Comparison of ENCODE assay signal across 19 cellular contexts in the genomic region with DNA sequence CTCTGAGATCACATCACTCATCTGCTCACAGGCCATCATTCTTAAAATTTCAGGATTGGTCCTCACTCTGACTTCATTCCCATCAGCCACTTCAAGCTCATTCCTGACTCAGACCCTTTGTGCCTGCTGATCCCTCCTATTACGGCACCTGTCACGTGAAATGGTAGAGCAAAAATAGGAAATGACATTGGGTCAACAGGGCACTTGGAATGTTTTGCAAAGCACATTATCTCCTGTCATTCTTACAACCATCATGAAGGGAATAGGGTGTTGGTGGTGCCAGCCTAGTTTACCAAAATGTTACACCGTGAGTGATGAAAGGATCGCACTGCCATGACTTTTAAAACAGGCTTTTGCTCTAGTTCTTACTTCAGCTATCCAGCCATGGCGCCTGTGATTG.
A peak's percentile ranks its signal among the peaks of the same experiment; 100 is the strongest.
DNase-seq lines count a peak whose midpoint lies in the region; ATAC-seq, FAIRE-seq and TF ChIP-seq lines count a peak whose summit lies in the region.
"Had no signal": no experiment of that assay in that cellular context is flagged by ENCODE, and none has a peak within 500 bp of the region (broad histone marks: within the 10 kb centered on the region; RNA-seq: fewer than 3 reads in every experiment).

No MANE protein-coding gene starts in this region.

- H4K20me1 ChIP-seq in K562 (replicated peaks; ENCODE audit: control insufficient read depth, insufficient read depth, low read length) = no peaks in the 10 kb centered on the region

- H3K79me2 ChIP-seq in K562 (ENCODE audit: control insufficient read depth, insufficient read depth, low read length) = no peaks in the 10 kb centered on the region

- peak overlapping the region; percentile 28 for H3K27ac Mint-ChIP-seq in stimulated activated naive CD8-positive, alpha-beta T cell treated with anti-CD3 and anti-CD28 coated beads, Interleukin-15, Interleukin-2, amounts not matched to agents 100 ng/mL and 50 ng/mL, for 24 hours
- H3K27ac Mint-ChIP-seq: B cell; dendritic cell treated with granulocyte-macrophage colony-stimulating factor and Interleukin-4, amounts not matched to agents 40 ng/mL and 50 ng/mL, for 4 days; T-helper 1 cell treated with Interleukin-12 subunit alpha and Interleukin-12 subunit beta and Interleukin-4 antibody, amounts not matched to agents 30 μg/mL and 1 μg/mL, for 36 hours had no signal

- no peak overlapping the region for H3K4me3 Mint-ChIP-seq in stimulated activated naive CD8-positive, alpha-beta T cell treated with anti-CD3 and anti-CD28 coated beads, Interleukin-15, Interleukin-2, amounts not matched to agents 100 ng/mL and 50 ng/mL, for 24 hours
- H3K4me3 Mint-ChIP-seq: B cell; dendritic cell treated with granulocyte-macrophage colony-stimulating factor and Interleukin-4, amounts not matched to agents 40 ng/mL and 50 ng/mL, for 4 days; T-helper 1 cell treated with Interleukin-12 subunit alpha and Interleukin-12 subunit beta and Interleukin-4 antibody, amounts not matched to agents 30 μg/mL and 1 μg/mL, for 36 hours had no signal

- no peak for DNase-seq in stimulated activated naive CD8-positive, alpha-beta T cell treated with anti-CD3 and anti-CD28 coated beads, Interleukin-15, Interleukin-2, amounts not matched to agents 100 U/mL and 50 U/mL, for 24 hours
- DNase-seq in K562 (ENCODE audit: extremely low read depth in 1 of 4, low spot score in 3 of 4) = no peak
- DNase-seq: activated effector memory CD4-positive, alpha-beta T cell treated with anti-CD3 and anti-CD28 coated beads, Interleukin-2, amount 50 U/mL, for 16 hours; body of pancreas; GDM1; NCI-H510A treated with DMSO at 0.1 percent for 48 hours; pancreas; SHP77; stimulated activated CD4-positive, alpha-beta T cell treated with anti-CD3 and anti-CD28 coated beads, Interleukin-2, amount 100 ng/mL, for 24 hours had no signal

- no peak for TF ChIP-seq EP300 in K562 (IDR thresholded peaks at IDR 0.05; ENCODE audit: low read length)

- 95% methylated on average over 5 of the region's 5 CpGs for WGBS in K562 (ENCODE audit: insufficient coverage, low coverage, missing lambda C conversion rate)

- H3K4me2 ChIP-seq in K562 (ENCODE audit: insufficient read depth, low read length) = no peak overlapping the region
- H3K4me2 ChIP-seq: KMS-11 had no signal

- no TSS peak for BruUV-seq in K562 (replicated peaks; lab: Mats Ljungman, UMichigan)

- H3K27me3 ChIP-seq in K562 (ENCODE audit: control insufficient read depth in 2 of 2, insufficient read depth in 2 of 2, low read length in 2 of 2) (no peaks in the 10 kb centered on the region), layer of hippocampus (ENCODE audit: control insufficient read depth, insufficient read depth, low read length) (no peaks in the 10 kb centered on the region)
- H3K27me3 ChIP-seq: body of pancreas, pancreas, vagina had no signal

- in situ Hi-C loops in K562 (cut with MboI) = no loop called here

- FAIRE-seq in K562 (lab: Jason Lieb, UNC) = no peak
- FAIRE-seq: pancreas had no signal

- H3K27me3 Mint-ChIP-seq in stimulated activated naive CD8-positive, alpha-beta T cell treated with anti-CD3 and anti-CD28 coated beads, Interleukin-15, Interleukin-2, amounts not matched to agents 100 ng/mL and 50 ng/mL, for 24 hours = no peaks in the 10 kb centered on the region
- H3K27me3 Mint-ChIP-seq: B cell; dendritic cell treated with granulocyte-macrophage colony-stimulating factor and Interleukin-4, amounts not matched to agents 40 ng/mL and 50 ng/mL, for 4 days had no signal

- TF ChIP-seq RAD21 in K562 (CRISPR knock-in tag; conservative IDR thresholded peaks at IDR 0.05 in 1 of 2, IDR thresholded peaks at IDR 0.05 in 1 of 2) = no peak

- no peaks in the 10 kb centered on the region for H3K4me1 ChIP-seq in K562 (replicated peaks in 1 of 2; ENCODE audit: control insufficient read depth in 2 of 2, insufficient read depth in 2 of 2, low read length in 2 of 2)
- H3K4me1 ChIP-seq: vagina had no signal

- POLR2A ChIA-PET in K562 (lab: Yijun Ruan, JAX) = interaction anchor here (1.1 to 2.3 kb wide), 5 partner anchors 10 to 61 kb away, joined by 3 to 10 read pairs (median 3); a partner anchor contains a TSS

- no peak overlapping the region for H2AFZ ChIP-seq in K562 (ENCODE audit: low read depth, low read length)

- no peak overlapping the region for H3K27ac ChIP-seq in K562 (ENCODE audit: extremely low read depth, low read depth, low read length)
- peak overlapping the region; percentile 72 for H3K27ac ChIP-seq in layer of hippocampus (ENCODE audit: low read depth, low read length)
- H3K27ac ChIP-seq: body of pancreas, KMS-11, pancreas, vagina had no signal

- TF ChIP-seq POLR2A in K562 (conservative IDR thresholded peaks at IDR 0.05) = no peak; the same call in 1 of the 2 replicates

- H3K4me3 ChIP-seq in K562 = no peak overlapping the region
- H3K4me3 ChIP-seq: body of pancreas, pancreas, vagina had no signal

- CTCF ChIA-PET in K562 (lab: Yijun Ruan, JAX; ENCODE audit: low intra/inter-chr PET ratio) = no interaction called here

- peaks cover 85% of the 10 kb centered on the region for H3K36me3 Mint-ChIP-seq in stimulated activated naive CD8-positive, alpha-beta T cell treated with anti-CD3 and anti-CD28 coated beads, Interleukin-15, Interleukin-2, amounts not matched to agents 100 ng/mL and 50 ng/mL, for 24 hours (ENCODE audit: low read depth)

- peaks cover 7% of the 10 kb centered on the region for H3K4me1 Mint-ChIP-seq in stimulated activated naive CD8-positive, alpha-beta T cell treated with anti-CD3 and anti-CD28 coated beads, Interleukin-15, Interleukin-2, amounts not matched to agents 100 ng/mL and 50 ng/mL, for 24 hours (ENCODE audit: low read depth)
- H3K4me1 Mint-ChIP-seq: B cell had no signal

- no peaks in the 10 kb centered on the region for H3K9me3 Mint-ChIP-seq in stimulated activated naive CD8-positive, alpha-beta T cell treated with anti-CD3 and anti-CD28 coated beads, Interleukin-15, Interleukin-2, amounts not matched to agents 100 ng/mL and 50 ng/mL, for 24 hours
- H3K9me3 Mint-ChIP-seq: dendritic cell treated with granulocyte-macrophage colony-stimulating factor and Interleukin-4, amounts not matched to agents 40 ng/mL and 50 ng/mL, for 4 days; T-helper 1 cell treated with Interleukin-12 subunit alpha and Interleukin-12 subunit beta and Interleukin-4 antibody, amounts not matched to agents 30 μg/mL and 1 μg/mL, for 36 hours had no signal

- no peak overlapping the region for H3K9ac ChIP-seq in K562 (ENCODE audit: insufficient read depth in 1 of 2, low read depth in 2 of 2, low read length in 2 of 2)
- H3K9ac ChIP-seq: KMS-11 had no signal

- no peak for ATAC-seq in stimulated activated naive CD8-positive, alpha-beta T cell treated with anti-CD3 and anti-CD28 coated beads, Interleukin-15, Interleukin-2, amounts not matched to agents 100 U/mL and 50 U/mL, for 24 hours
- no peak for ATAC-seq in K562
- no peak for ATAC-seq in HG02642 (IDR thresholded peaks at IDR 0.05; ENCODE audit: poor library complexity, unreplicated experiment)
- no peak for ATAC-seq in HG03135 (IDR thresholded peaks at IDR 0.05; ENCODE audit: unreplicated experiment)
- no peak for ATAC-seq in GM21737 (IDR thresholded peaks at IDR 0.05; ENCODE audit: unreplicated experiment)
- ATAC-seq: body of pancreas, pancreas had no signal

- no peaks in the 10 kb centered on the region for H3K9me3 ChIP-seq in K562 (replicated peaks; ENCODE audit: control insufficient read depth, insufficient read depth, low read depth, low read length)
- H3K9me3 ChIP-seq: body of pancreas, pancreas, vagina had no signal

- no peaks in the 10 kb centered on the region for H3K9me1 ChIP-seq in K562 (ENCODE audit: control insufficient read depth, insufficient read depth, low read length)

- intact Hi-C loops in K562 (cut with micrococcal nuclease) = no loop called here

- peaks cover 99% of the 10 kb centered on the region for H3K36me3 ChIP-seq in K562 (ENCODE audit: control insufficient read depth, insufficient read depth, low read length)

- TF ChIP-seq CTCF in K562 (IDR thresholded peaks at IDR 0.05 in 2 of 3, conservative IDR thresholded peaks at IDR 0.05 in 1 of 3; ENCODE audit: insufficient read depth in 2 of 3, low read depth in 1 of 3, low read length in 3 of 3) = no peak

TF ChIP-seq in K562, 482 proteins besides CTCF, POLR2A, EP300 and RAD21 (continues in another document):
- TF ChIP-seq SMC3 (conservative IDR thresholded peaks at IDR 0.05; ENCODE audit: insufficient read depth, low read depth, low read length) = no peak
- TF ChIP-seq, protein P1, sequence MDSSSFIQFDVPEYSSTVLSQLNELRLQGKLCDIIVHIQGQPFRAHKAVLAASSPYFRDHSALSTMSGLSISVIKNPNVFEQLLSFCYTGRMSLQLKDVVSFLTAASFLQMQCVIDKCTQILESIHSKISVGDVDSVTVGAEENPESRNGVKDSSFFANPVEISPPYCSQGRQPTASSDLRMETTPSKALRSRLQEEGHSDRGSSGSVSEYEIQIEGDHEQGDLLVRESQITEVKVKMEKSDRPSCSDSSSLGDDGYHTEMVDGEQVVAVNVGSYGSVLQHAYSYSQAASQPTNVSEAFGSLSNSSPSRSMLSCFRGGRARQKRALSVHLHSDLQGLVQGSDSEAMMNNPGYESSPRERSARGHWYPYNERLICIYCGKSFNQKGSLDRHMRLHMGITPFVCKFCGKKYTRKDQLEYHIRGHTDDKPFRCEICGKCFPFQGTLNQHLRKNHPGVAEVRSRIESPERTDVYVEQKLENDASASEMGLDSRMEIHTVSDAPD (CRISPR knock-in tag; IDR thresholded peaks at IDR 0.05) = no peak
- peak; percentile 21; the same call in 1 of the 2 replicates for TF ChIP-seq POLR2AphosphoS2 (IDR thresholded peaks at IDR 0.05; ENCODE audit: low read length)
- TF ChIP-seq GTF2F1 (IDR thresholded peaks at IDR 0.05; ENCODE audit: low read depth, low read length) = no peak
- no peak for TF ChIP-seq PHF8 (IDR thresholded peaks at IDR 0.05; ENCODE audit: borderline replicate concordance, low read length)
- TF ChIP-seq SMARCA4 (IDR thresholded peaks at IDR 0.05) = no peak
- TF ChIP-seq ZNF696 (CRISPR knock-in tag; conservative IDR thresholded peaks at IDR 0.05) = no peak
